In the genomic region with DNA sequence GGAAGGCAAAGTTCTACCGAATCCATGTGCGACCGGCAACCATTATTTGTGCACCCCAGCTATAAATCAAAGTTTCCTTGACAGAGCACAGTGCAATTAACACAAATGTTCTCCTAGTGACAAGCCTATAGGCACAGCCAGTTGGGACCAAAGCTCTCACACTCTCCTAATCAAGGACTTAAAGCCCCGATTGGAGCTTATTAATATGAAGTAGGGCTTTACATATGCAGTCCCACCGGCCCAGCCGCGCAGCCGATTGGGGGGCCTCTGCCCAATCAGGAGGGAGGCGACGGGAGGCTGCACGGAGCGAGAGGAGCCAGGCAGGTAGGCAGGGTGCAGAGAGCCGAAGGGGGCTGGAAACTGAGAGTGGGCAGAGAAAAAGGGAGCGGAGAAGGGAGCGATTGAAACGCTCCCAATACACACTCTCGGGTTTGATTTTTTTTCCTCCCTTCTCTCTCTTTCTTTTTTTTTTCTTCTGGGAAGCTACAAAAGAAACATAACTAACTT, we compare ENCODE assay signal across 9 cellular contexts. TPM values are rescaled to one million over a fixed set of nuclear protein-coding genes. Genes with fewer than 3 reads are reported as not detected.
DNase-seq lines count a peak whose midpoint lies in the region; ATAC-seq and TF ChIP-seq lines count a peak whose summit lies in the region.
"Had no signal": no experiment of that assay in that cellular context is flagged by ENCODE, and none has a peak within 500 bp of the region (broad histone marks: within the 10 kb centered on the region; RNA-seq: fewer than 3 reads in every experiment).

A gene (minus strand): TSS at position 156 of the 507 bp plus-strand sequence. CDS start 130 bp downstream, at position 26.

- no peak within 1 kb of the TSS for H3K27ac ChIP-seq in PC-3 (ENCODE audit: low read length)
- H3K27ac ChIP-seq in osteoblast (ENCODE audit: low read depth, low read length), result no peak within 1 kb of the TSS

- H3K9me2 ChIP-seq in PC-3 (replicated peaks; ENCODE audit: low read length), result no peaks in the 10 kb centered on the region

- ATAC-seq in PC-3, result peak; percentile 87
- ATAC-seq in HG03196 (IDR thresholded peaks at IDR 0.05; ENCODE audit: unreplicated experiment), result no peak

- peaks cover under 1% of the 10 kb centered on the region for H3K9me3 Mint-ChIP-seq in glutamatergic neuron (ENCODE audit: unreplicated experiment)
- no peaks in the 10 kb centered on the region for H3K9me3 Mint-ChIP-seq in activated T-helper 2 cell treated with anti-CD3 and anti-CD28 coated beads, Interferon-gamma antibody, Interleukin-2, Interleukin-4, amounts not matched to agents 10 μg/mL and 5 μg/mL and 100 μg/mL, durations not matched to agents 14 hours and 24 hours and 36 hours

- peak within 1 kb of the TSS; percentile 49; the same call in 1 of the 2 replicates for H2AFZ ChIP-seq in PC-3 (ENCODE audit: low read length)
- H2AFZ ChIP-seq in osteoblast (ENCODE audit: low read length), result peak within 1 kb of the TSS; percentile 44

- intact Hi-C loops in PC-3 (cut with micrococcal nuclease), result loop anchor here (5.0 kb wide), 2 partner anchors 411 to 611 kb away; no protein-coding TSS in a partner anchor
- intact Hi-C loops in activated T-helper 2 cell treated with anti-CD3 and anti-CD28 coated beads, Interferon-gamma antibody, Interleukin-2, Interleukin-4, amounts not matched to agents 10 μg/mL and 5 μg/mL and 100 μg/mL, durations not matched to agents 14 hours and 24 hours and 36 hours (cut with micrococcal nuclease), result no loop called here

- H3K4me3 Mint-ChIP-seq in glutamatergic neuron (ENCODE audit: unreplicated experiment), result peak within 1 kb of the TSS; percentile 94
- no peak within 1 kb of the TSS for H3K4me3 Mint-ChIP-seq in activated T-helper 2 cell treated with anti-CD3 and anti-CD28 coated beads, Interferon-gamma antibody, Interleukin-2, Interleukin-4, amounts not matched to agents 10 μg/mL and 5 μg/mL and 100 μg/mL, durations not matched to agents 14 hours and 24 hours and 36 hours (ENCODE audit: low read depth)

- no TSS peak for BruUV-seq in PC-3 (replicated peaks; lab: Mats Ljungman, UMichigan)

- in situ Hi-C loops in KBM-7 (cut with MboI; ENCODE audit: low pct_unique_long_range_greater_than_20kb, low sequenced_read_pairs), result no loop called here

- H3K9me3 ChIP-seq in PC-3 (ENCODE audit: low read length) (no peaks in the 10 kb centered on the region), osteoblast (ENCODE audit: low read depth, low read length) (no peaks in the 10 kb centered on the region)

- peaks cover 24% of the 10 kb centered on the region for H3K4me1 Mint-ChIP-seq in glutamatergic neuron (ENCODE audit: low read depth, unreplicated experiment)
- H3K4me1 Mint-ChIP-seq in activated T-helper 2 cell treated with anti-CD3 and anti-CD28 coated beads, Interferon-gamma antibody, Interleukin-2, Interleukin-4, amounts not matched to agents 10 μg/mL and 5 μg/mL and 100 μg/mL, durations not matched to agents 14 hours and 24 hours and 36 hours (ENCODE audit: low read depth), result no peaks in the 10 kb centered on the region

- H3K27me3 Mint-ChIP-seq in glutamatergic neuron (ENCODE audit: unreplicated experiment), result no peaks in the 10 kb centered on the region
- H3K27me3 Mint-ChIP-seq in activated T-helper 2 cell treated with anti-CD3 and anti-CD28 coated beads, Interferon-gamma antibody, Interleukin-2, Interleukin-4, amounts not matched to agents 10 μg/mL and 5 μg/mL and 100 μg/mL, durations not matched to agents 14 hours and 24 hours and 36 hours (ENCODE audit: low read depth), result peaks cover 12% of the 10 kb centered on the region

- H3K4me2 ChIP-seq in PC-3 (ENCODE audit: low read length) (peak within 1 kb of the TSS; percentile 55), osteoblast (ENCODE audit: insufficient read depth, low read length) (peak within 1 kb of the TSS; percentile 62)

- no peaks in the 10 kb centered on the region for H3K36me3 Mint-ChIP-seq in glutamatergic neuron (ENCODE audit: unreplicated experiment)
- no peaks in the 10 kb centered on the region for H3K36me3 Mint-ChIP-seq in activated T-helper 2 cell treated with anti-CD3 and anti-CD28 coated beads, Interferon-gamma antibody, Interleukin-2, Interleukin-4, amounts not matched to agents 10 μg/mL and 5 μg/mL and 100 μg/mL, durations not matched to agents 14 hours and 24 hours and 36 hours (ENCODE audit: low read depth)

- H3K9ac ChIP-seq in PC-3 (ENCODE audit: low read length), result no peak within 1 kb of the TSS

- H3K4me3 ChIP-seq in PC-3 (ENCODE audit: low read length) (peak within 1 kb of the TSS; percentile 23), osteoblast (ENCODE audit: insufficient read depth, low read length) (peak within 1 kb of the TSS; percentile 51)

- H3K4me1 ChIP-seq in PC-3 (ENCODE audit: insufficient read depth, low read length) (no peaks in the 10 kb centered on the region), osteoblast (ENCODE audit: insufficient read depth, low read length) (no peaks in the 10 kb centered on the region)

- H3K27ac Mint-ChIP-seq in glutamatergic neuron (ENCODE audit: unreplicated experiment), result peak within 1 kb of the TSS; percentile 14
- no peak within 1 kb of the TSS for H3K27ac Mint-ChIP-seq in activated T-helper 2 cell treated with anti-CD3 and anti-CD28 coated beads, Interferon-gamma antibody, Interleukin-2, Interleukin-4, amounts not matched to agents 10 μg/mL and 5 μg/mL and 100 μg/mL, durations not matched to agents 14 hours and 24 hours and 36 hours

- no peaks in the 10 kb centered on the region for H3F3A ChIP-seq in PC-3 (ENCODE audit: low read length, unreplicated experiment)

- no peaks in the 10 kb centered on the region for H3K79me2 ChIP-seq in PC-3 (ENCODE audit: low read length)
- no peaks in the 10 kb centered on the region for H3K79me2 ChIP-seq in osteoblast (ENCODE audit: insufficient read depth, low read length)

- CTCF ChIA-PET in PC-3 (lab: Charles Lee), result interaction anchor here (0.6 kb wide), 1 partner anchor 122 kb away, joined by 4 read pairs; no protein-coding TSS in a partner anchor

- peaks cover 98% of the 10 kb centered on the region for H3K27me3 ChIP-seq in PC-3 (ENCODE audit: low read length)
- H3K27me3 ChIP-seq in osteoblast (ENCODE audit: insufficient read depth, low read length), result no peaks in the 10 kb centered on the region

- POLR2A ChIA-PET in PC-3 (lab: Charles Lee; ENCODE audit: unreplicated experiment), result no interaction called here

- peak in 73 of 76 experiments; percentile 11 to 87 (median 67) for DNase-seq in HUDEP-2 (lab: John Stamatoyannopoulos, UW; ENCODE audit: unreplicated experiment in 76 of 76)
- no peak for DNase-seq in PC-3
- peak; percentile 84 for DNase-seq in glutamatergic neuron
- DNase-seq in osteoblast (ENCODE audit: insufficient read length, low spot score, missing footprints), result no peak
- DNase-seq in activated T-helper 2 cell treated with anti-CD3 and anti-CD28 coated beads, Interferon-gamma antibody, Interleukin-2, Interleukin-4, amounts not matched to agents 10 μg/mL and 5 μg/mL and 100 μg/mL, durations not matched to agents 14 hours and 24 hours and 36 hours (ENCODE audit: low spot score), result no peak
- DNase-seq in activated CD4-positive, alpha-beta T cell treated with anti-CD3 and anti-CD28 coated beads, Interleukin-2, amount 50 U/mL, for 4 hours, result no peak
- no peak for DNase-seq in KBM-7

- H4K20me1 ChIP-seq in PC-3 (ENCODE audit: low read length), result no peaks in the 10 kb centered on the region; the same call in 1 of the 2 replicates
- H4K20me1 ChIP-seq in osteoblast (ENCODE audit: insufficient read depth, low read length), result no peaks in the 10 kb centered on the region

- TF ChIP-seq CTCF in PC-3 (conservative IDR thresholded peaks at IDR 0.05; ENCODE audit: low read depth, low read length), result no peak
- TF ChIP-seq CTCF in glutamatergic neuron (IDR thresholded peaks at IDR 0.05; ENCODE audit: partially characterized antibody, unreplicated experiment), result no peak
- TF ChIP-seq CTCF in osteoblast (IDR thresholded peaks at IDR 0.05; ENCODE audit: extremely low read depth, low read depth, low read length), result no peak

- H3K36me3 ChIP-seq in PC-3 (ENCODE audit: low read depth, low read length), result no peaks in the 10 kb centered on the region
- H3K36me3 ChIP-seq in osteoblast (ENCODE audit: insufficient read depth, low read length), result no peaks in the 10 kb centered on the region

RNA-seq across cellular contexts. Expression of the gene that starts here (rescaled TPM):
- total RNA-seq in PC-3 (2014; rRNA removed) (1.1 and 1.7 TPM in 2 replicates), glutamatergic neuron (ENCODE audit: unreplicated experiment) (9.0 TPM), osteoblast (under 0.01 TPM in 1 of 2 replicates, not detected in the other)
- not detected in 2 replicates for total RNA-seq in activated T-helper 2 cell treated with anti-CD3 and anti-CD28 coated beads, Interferon-gamma antibody, Interleukin-2, Interleukin-4, amounts not matched to agents 10 μg/mL and 5 μg/mL and 100 μg/mL, durations not matched to agents 14 hours and 24 hours and 36 hours
- total RNA-seq: M059J had no signal

Comparison
In these comparisons a context has a peak if more than half of its experiments do, and no peak if none do; other contexts are left out.
1. DNase-seq: peak in HUDEP-2 (73 of 76) and glutamatergic neuron (single experiment); none in PC-3 (single experiment), osteoblast (single experiment), activated T-helper 2 cell treated with anti-CD3 and anti-CD28 coated beads, Interferon-gamma antibody, Interleukin-2, Interleukin-4, amounts not matched to agents 10 μg/mL and 5 μg/mL and 100 μg/mL, durations not matched to agents 14 hours and 24 hours and 36 hours (single experiment), activated CD4-positive, alpha-beta T cell treated with anti-CD3 and anti-CD28 coated beads, Interleukin-2, amount 50 U/mL, for 4 hours (0 of 2) and KBM-7 (single experiment).